ENCODE assay signal across 23 cellular contexts in genomic region chr1:10827377-10828333, GRCh38.
"Had no signal": no experiment of that assay in that cellular context is flagged by ENCODE, and none has a peak within 500 bp of the region (broad histone marks: within the 10 kb centered on the region; RNA-seq: fewer than 3 reads in every experiment).

No MANE protein-coding gene starts in this region.

- DNase-seq: Kasumi-1, MM.1S, NCI-H1092 treated with DMSO at 0.1 percent for 48 hours, NCI-H1436, NCI-H187, NCI-H2029, NCI-H2081 treated with DMSO at 0.1 percent for 48 hours, NCI-H2171, NCI-H226, NCI-H446, NCI-H510A, NCI-H524 treated with DMSO at 0.1 percent for 48 hours, NCI-H69, NCI-H774, Right ventricle myocardium superior, SIG-M5, SW 1271 had no signal

- H3K4me1 ChIP-seq: SJSA1 had no signal

- H3K27ac Mint-ChIP-seq: IgD-negative memory B cell had no signal

- H3K27ac ChIP-seq: HL-60, KMS-11, SJSA1, SK-N-MC had no signal

- H3K4me3 Mint-ChIP-seq: IgD-negative memory B cell had no signal

- H3K4me2 ChIP-seq: KMS-11 had no signal

- H3K4me3 ChIP-seq: K562, SJSA1, SK-N-MC had no signal

- H3K9me3 ChIP-seq: SJSA1 had no signal

- H3K9ac ChIP-seq: KMS-11 had no signal

- H3K36me3 ChIP-seq: SJSA1 had no signal
